Comparison of ENCODE assay signal across 19 cellular contexts in genomic region chr13:51275101-51275500, GRCh38. TPM values are rescaled to one million over a fixed set of nuclear protein-coding genes. Genes with fewer than 3 reads are reported as not detected.
DNase-seq lines count a peak whose midpoint lies in the region; ATAC-seq and TF ChIP-seq lines count a peak whose summit lies in the region.
"Had no signal": no experiment of that assay in that cellular context is flagged by ENCODE, and none has a peak within 500 bp of the region (broad histone marks: within the 10 kb centered on the region; RNA-seq: fewer than 3 reads in every experiment).

No MANE protein-coding gene starts in this region.

- H3K27ac ChIP-seq in left ventricle myocardium inferior (replicated peaks) (peak overlapping the region; percentile 9), right cardiac atrium (ENCODE audit: low read length) (no peak overlapping the region), caudate nucleus (ENCODE audit: low read depth, low read length) (peak overlapping the region; percentile 71), temporal lobe (ENCODE audit: low read depth, low read length) (peak overlapping the region; percentile 62)
- H3K27ac ChIP-seq: SJSA1 had no signal

- no peaks in the 10 kb centered on the region for H3K36me3 ChIP-seq in left ventricle myocardium inferior
- H3K36me3 ChIP-seq: MG63, SJSA1 had no signal

- H3K4me1 ChIP-seq in left ventricle myocardium inferior, result peaks cover 78% of the 10 kb centered on the region
- H3K4me1 ChIP-seq in right cardiac atrium (ENCODE audit: control insufficient read depth, insufficient read depth, low read length), result peaks cover 7% of the 10 kb centered on the region
- H3K4me1 ChIP-seq: SJSA1 had no signal

- DNase-seq in left ventricle myocardium inferior (no peak), right cardiac atrium (no peak), caudate nucleus (lab: John Stamatoyannopoulos, UW) (peak in 3 of 61 donors; percentile 6 to 17 (median 9)), left lobe of liver (ENCODE audit: low spot score) (peak; percentile 10), NCI-H1417 (lab: John Stamatoyannopoulos, UW) (no peak)
- no peak for DNase-seq in stimulated activated CD8-positive, alpha-beta memory T cell treated with anti-CD3 and anti-CD28 coated beads, Interleukin-4, amount 100 ng/mL, for 48 hours
- DNase-seq in activated T-cell treated with anti-CD3 and anti-CD28 coated beads, Interleukin-2, amount 50 U/mL, for 48 hours, result no peak
- DNase-seq: DMS79 treated with DMSO at 0.1 percent for 48 hours, MG63, NCI-H1048, NCI-H1436, NCI-H187 treated with DMSO at 0.1 percent for 48 hours, NCI-H2107, NCI-H345, NCI-H524, NCI-H774 had no signal

- H3K27me3 ChIP-seq in left ventricle myocardium inferior (ENCODE audit: low read depth) (no peaks in the 10 kb centered on the region), right cardiac atrium (ENCODE audit: control insufficient read depth, insufficient read depth) (no peaks in the 10 kb centered on the region)
- H3K27me3 ChIP-seq: MG63, SJSA1 had no signal

- ATAC-seq in right cardiac atrium (no peak), left lobe of liver (no peak)

- H3K4me3 ChIP-seq in left ventricle myocardium inferior, result no peak overlapping the region
- H3K4me3 ChIP-seq in right cardiac atrium (ENCODE audit: low read length), result no peak overlapping the region
- H3K4me3 ChIP-seq: MG63, SJSA1 had no signal

- WGBS in right cardiac atrium, result 72% methylated on average over 2 of the region's 2 CpGs

- H3K9me3 ChIP-seq in left ventricle myocardium inferior (replicated peaks) (no peaks in the 10 kb centered on the region), right cardiac atrium (ENCODE audit: control insufficient read depth, low read length) (no peaks in the 10 kb centered on the region)
- H3K9me3 ChIP-seq: MG63, SJSA1 had no signal

- TF ChIP-seq CTCF in left ventricle myocardium inferior (IDR thresholded peaks at IDR 0.05; ENCODE audit: borderline replicate concordance), result no peak

- intact Hi-C loops in left ventricle myocardium inferior (cut with micrococcal nuclease) (no loop called here), right cardiac atrium (cut with DNase I) (no loop called here)

RNA-seq across cellular contexts. Expression of gene FAM124A, which starts 52.9 kb away (rescaled TPM):
- 5.7 TPM for total RNA-seq in left ventricle myocardium inferior
- 10 to 100 TPM in 1 of 4 donors, 1 to 10 TPM in 3; 5.5 to 10.7 (median 8.6) TPM for total RNA-seq in right cardiac atrium
- polyA plus RNA-seq in right cardiac atrium, result 4.2 TPM
- total RNA-seq in left lobe of liver, result 0.50 TPM
- 9.8 TPM for total RNA-seq in temporal lobe
- total RNA-seq: LHCN-M2 had no signal
